In genomic region chr18:70044626-70045025, GRCh38 we compare ENCODE assay signal across 12 cellular contexts.
DNase-seq lines count a peak whose midpoint lies in the region; ATAC-seq and TF ChIP-seq lines count a peak whose summit lies in the region.
"Had no signal": no experiment of that assay in that cellular context is flagged by ENCODE, and none has a peak within 500 bp of the region (broad histone marks: within the 10 kb centered on the region; RNA-seq: fewer than 3 reads in every experiment).

No MANE protein-coding gene starts in this region.

- H3K9ac ChIP-seq in SK-N-SH: peak overlapping the region; percentile 54; the same call in 1 of the 2 replicates

- H3K4me3 Mint-ChIP-seq in activated naive CD8-positive, alpha-beta T cell: no peak overlapping the region
- H3K4me3 Mint-ChIP-seq in activated naive CD8-positive, alpha-beta T cell treated with anti-CD3 and anti-CD28 coated beads for 36 hours: no peak overlapping the region
- no peak overlapping the region for H3K4me3 Mint-ChIP-seq in Calu3 (ENCODE audit: low read depth, unreplicated experiment)
- H3K4me3 Mint-ChIP-seq: dendritic cell treated with granulocyte-macrophage colony-stimulating factor and Interleukin-4, amounts not matched to agents 40 ng/mL and 50 ng/mL, for 4 days had no signal

- peak overlapping the region; percentile 16 for H3K27ac Mint-ChIP-seq in activated naive CD8-positive, alpha-beta T cell
- no peak overlapping the region for H3K27ac Mint-ChIP-seq in activated naive CD8-positive, alpha-beta T cell treated with anti-CD3 and anti-CD28 coated beads for 36 hours
- no peak overlapping the region for H3K27ac Mint-ChIP-seq in Calu3 (ENCODE audit: unreplicated experiment)
- H3K27ac Mint-ChIP-seq: dendritic cell treated with granulocyte-macrophage colony-stimulating factor and Interleukin-4, amounts not matched to agents 40 ng/mL and 50 ng/mL, for 4 days had no signal

- H3K9me3 Mint-ChIP-seq in activated naive CD8-positive, alpha-beta T cell (ENCODE audit: low read depth): no peaks in the 10 kb centered on the region
- H3K9me3 Mint-ChIP-seq in activated naive CD8-positive, alpha-beta T cell treated with anti-CD3 and anti-CD28 coated beads for 36 hours: no peaks in the 10 kb centered on the region
- no peaks in the 10 kb centered on the region for H3K9me3 Mint-ChIP-seq in Calu3 (ENCODE audit: low read depth, unreplicated experiment)
- H3K9me3 Mint-ChIP-seq: dendritic cell treated with granulocyte-macrophage colony-stimulating factor and Interleukin-4, amounts not matched to agents 40 ng/mL and 50 ng/mL, for 4 days had no signal

- TF ChIP-seq EP300 in SK-N-SH (IDR thresholded peaks at IDR 0.05; ENCODE audit: borderline replicate concordance in 1 of 2, low read depth in 1 of 2, low read length in 1 of 2): peak; percentile 69 to 99

- H3K9me2 ChIP-seq in SK-N-SH: no peaks in the 10 kb centered on the region

- CTCF ChIA-PET in SK-N-SH (lab: Yijun Ruan, JAX): no interaction called here
- CTCF ChIA-PET in Calu3 (lab: Charles Lee): no interaction called here

- peak overlapping the region; percentile 43; the same call in 1 of the 2 replicates for H3K4me2 ChIP-seq in SK-N-SH

- H3K27me3 Mint-ChIP-seq in activated naive CD8-positive, alpha-beta T cell: no peaks in the 10 kb centered on the region
- no peaks in the 10 kb centered on the region for H3K27me3 Mint-ChIP-seq in activated naive CD8-positive, alpha-beta T cell treated with anti-CD3 and anti-CD28 coated beads for 36 hours
- no peaks in the 10 kb centered on the region for H3K27me3 Mint-ChIP-seq in Calu3 (ENCODE audit: unreplicated experiment)
- H3K27me3 Mint-ChIP-seq: dendritic cell treated with granulocyte-macrophage colony-stimulating factor and Interleukin-4, amounts not matched to agents 40 ng/mL and 50 ng/mL, for 4 days had no signal

- no peaks in the 10 kb centered on the region for H3K9me3 ChIP-seq in SK-N-SH
- no peaks in the 10 kb centered on the region for H3K9me3 ChIP-seq in aorta (ENCODE audit: control insufficient read depth, low read length)

- no peaks in the 10 kb centered on the region for H3K27me3 ChIP-seq in SK-N-SH (ENCODE audit: insufficient read depth)
- H3K27me3 ChIP-seq in aorta (ENCODE audit: control insufficient read depth in 1 of 2, insufficient read depth in 2 of 2, low read length in 1 of 2): no peaks in the 10 kb centered on the region

- peak; percentile 25 for ATAC-seq in aorta (ENCODE audit: low FRiP score)

- POLR2A ChIA-PET in SK-N-SH (lab: Yijun Ruan, JAX): no interaction called here

- no peak for TF ChIP-seq RAD21 in SK-N-SH (IDR thresholded peaks at IDR 0.05; ENCODE audit: low read length)

- peaks cover 17% of the 10 kb centered on the region for H3K79me2 ChIP-seq in SK-N-SH (ENCODE audit: insufficient read depth)

- BruUV-seq in Calu3 (replicated peaks; lab: Mats Ljungman, UMichigan): no TSS peak

- H4K20me1 ChIP-seq in SK-N-SH (ENCODE audit: insufficient read depth): no peaks in the 10 kb centered on the region

- H3K4me1 ChIP-seq in SK-N-SH (ENCODE audit: control insufficient read depth in 1 of 2, insufficient read depth in 2 of 2, low read depth in 1 of 2, low read length in 1 of 2) (peaks cover 2 to 42% of the 10 kb centered on the region in 2 experiments), aorta (ENCODE audit: control insufficient read depth in 1 of 2, insufficient read depth in 2 of 2, low read length in 2 of 2) (peaks cover 0 to 11% of the 10 kb centered on the region in 2 donors)

- H3K4me3 ChIP-seq in SK-N-SH (ENCODE audit: low read depth in 2 of 2, low read length in 1 of 2): no peak overlapping the region
- no peak overlapping the region for H3K4me3 ChIP-seq in fibroblast of villous mesenchyme (ENCODE audit: low read depth, low read length)
- no peak overlapping the region for H3K4me3 ChIP-seq in aorta (ENCODE audit: low read length in 2 of 2)

- peaks cover 43% of the 10 kb centered on the region for H3F3A ChIP-seq in SK-N-SH (replicated peaks; ENCODE audit: insufficient read depth)

- H3K36me3 Mint-ChIP-seq in activated naive CD8-positive, alpha-beta T cell: peaks cover 27% of the 10 kb centered on the region
- H3K36me3 Mint-ChIP-seq in activated naive CD8-positive, alpha-beta T cell treated with anti-CD3 and anti-CD28 coated beads for 36 hours: peaks cover 29% of the 10 kb centered on the region
- H3K36me3 Mint-ChIP-seq in Calu3 (ENCODE audit: insufficient read depth, unreplicated experiment): no peaks in the 10 kb centered on the region

- H3K36me3 ChIP-seq in SK-N-SH (replicated peaks in 1 of 2; ENCODE audit: control insufficient read depth in 1 of 2, insufficient read depth in 2 of 2, low read length in 1 of 2): peaks cover 0 to 8% of the 10 kb centered on the region in 2 experiments
- H3K36me3 ChIP-seq in aorta (ENCODE audit: control insufficient read depth in 1 of 2, insufficient read depth in 2 of 2, low read length in 1 of 2): no peaks in the 10 kb centered on the region

- H3K4me1 Mint-ChIP-seq in activated naive CD8-positive, alpha-beta T cell (ENCODE audit: low read depth): peaks cover 7% of the 10 kb centered on the region
- H3K4me1 Mint-ChIP-seq in activated naive CD8-positive, alpha-beta T cell treated with anti-CD3 and anti-CD28 coated beads for 36 hours: no peaks in the 10 kb centered on the region
- no peaks in the 10 kb centered on the region for H3K4me1 Mint-ChIP-seq in Calu3 (ENCODE audit: low read depth, unreplicated experiment)

- intact Hi-C loops in aorta (cut with DNase I): loop anchor here in 1 of 2 donors (5.0 kb wide), 1 partner anchor 42 kb away; no protein-coding TSS in a partner anchor
- intact Hi-C loops in Calu3 (cut with micrococcal nuclease; ENCODE audit: unreplicated experiment): no loop called here

- peak overlapping the region; percentile 76 to 96; a peak in 3 of 4 replicates for H3K27ac ChIP-seq in SK-N-SH (ENCODE audit: low read depth in 2 of 2, low read length in 1 of 2)
- no peak overlapping the region for H3K27ac ChIP-seq in aorta (ENCODE audit: low read depth in 1 of 2, low read length in 2 of 2)

- WGBS in SK-N-SH (ENCODE audit: low lambda C conversion rate): 6% methylated on average over 4 of the region's 4 CpGs
- WGBS in aorta, 2 donors: 8 to 9% methylated on average over 4 of the region's 4 CpGs

- no peak for DNase-seq in activated naive CD8-positive, alpha-beta T cell treated with anti-CD3 and anti-CD28 coated beads for 36 hours
- peak; percentile 7 for DNase-seq in SK-N-SH
- peak; percentile 96 for DNase-seq in fibroblast of villous mesenchyme (ENCODE audit: low read depth)
- no peak for DNase-seq in aorta
- no peak for DNase-seq in Ammon's horn (ENCODE audit: low spot score)
- no peak for DNase-seq in Calu3
- DNase-seq in middle frontal gyrus (ENCODE audit: extremely low spot score, low spot score): no peak
- DNase-seq: NCI-H187, retina, SIG-M5 had no signal

- H2AFZ ChIP-seq in SK-N-SH (ENCODE audit: low read depth): no peak overlapping the region

- no peak for TF ChIP-seq CTCF in SK-N-SH (IDR thresholded peaks at IDR 0.05)
- no peak for TF ChIP-seq CTCF in fibroblast of villous mesenchyme (IDR thresholded peaks at IDR 0.05; ENCODE audit: insufficient read depth, low read depth, low read length)
- no peak for TF ChIP-seq CTCF in Calu3 (IDR thresholded peaks at IDR 0.05; ENCODE audit: unreplicated experiment)

TF ChIP-seq in SK-N-SH, 30 proteins besides CTCF, POLR2A, EP300 and RAD21 (continues in another document):
- TF ChIP-seq TEAD4 (IDR thresholded peaks at IDR 0.05; ENCODE audit: borderline replicate concordance, insufficient read depth) (peak; percentile 96), TCF12 (IDR thresholded peaks at IDR 0.05) (peak; percentile 95), NFIC (IDR thresholded peaks at IDR 0.05; ENCODE audit: borderline replicate concordance) (peak; percentile 91), JUND (IDR thresholded peaks at IDR 0.05) (peak; percentile 99), USF2 (IDR thresholded peaks at IDR 0.05; ENCODE audit: borderline replicate concordance, low read depth, low read length) (no peak), USF1 (IDR thresholded peaks at IDR 0.05; ENCODE audit: borderline replicate concordance, low read depth) (peak; percentile 37), MAX (IDR thresholded peaks at IDR 0.05; ENCODE audit: low read depth) (peak; percentile 91), PBX3 (IDR thresholded peaks at IDR 0.05) (peak; percentile 98), FOSL2 (IDR thresholded peaks at IDR 0.05; ENCODE audit: borderline replicate concordance, low read depth) (peak; percentile 99)

Comparison
In these comparisons a context has a peak if more than half of its experiments do, and no peak if none do; other contexts are left out.
1. DNase-seq: peak in SK-N-SH (single experiment) and fibroblast of villous mesenchyme (single experiment); none in activated naive CD8-positive, alpha-beta T cell treated with anti-CD3 and anti-CD28 coated beads for 36 hours (single experiment), aorta (0 of 2), Ammon's horn (single experiment), Calu3 (single experiment) and middle frontal gyrus (single experiment).
2. H3K27ac ChIP-seq: peak in SK-N-SH (2 of 2); none in aorta (0 of 2).